Comparison of ENCODE assay signal across 1 cellular context in genomic region chr12:112116232-112117060, GRCh38.
TF ChIP-seq lines count a peak whose summit lies in the region.

No MANE protein-coding gene starts in this region.

TF ChIP-seq in K562, 482 proteins besides CTCF, POLR2A, EP300 and RAD21 (continued from another document and continues in another):
- TF ChIP-seq ZNF609 (CRISPR knock-in tag; IDR thresholded peaks at IDR 0.05; ENCODE audit: borderline replicate concordance) (no peak; the same call in 1 of the 2 replicates), ZZZ3 (IDR thresholded peaks at IDR 0.05) (no peak), ZNF589 (CRISPR knock-in tag; IDR thresholded peaks at IDR 0.05; ENCODE audit: low read depth) (peak; percentile 80; the same call in 1 of the 2 replicates), ZNF175 (CRISPR knock-in tag; IDR thresholded peaks at IDR 0.05; ENCODE audit: low read depth) (no peak), ZNF655 (CRISPR knock-in tag; IDR thresholded peaks at IDR 0.05) (no peak), MCM7 (IDR thresholded peaks at IDR 0.05) (no peak), ZNF24 (IDR thresholded peaks at IDR 0.05) (no peak), THRAP3 (IDR thresholded peaks at IDR 0.05; ENCODE audit: borderline replicate concordance) (0 out of 2 replicates have a peak, but pooled peaks have one; percentile 16), JUN (IDR thresholded peaks at IDR 0.05; ENCODE audit: borderline replicate concordance, low read depth, low read length) (no peak), JUN (CRISPR knock-in tag; IDR thresholded peaks at IDR 0.05; ENCODE audit: borderline replicate concordance) (no peak), NFIX (CRISPR knock-in tag; IDR thresholded peaks at IDR 0.05; ENCODE audit: low read depth) (no peak), GTF2F1 (IDR thresholded peaks at IDR 0.05; ENCODE audit: low read depth, low read length) (0 out of 2 replicates have a peak, but pooled peaks have one; percentile 32), TRIM28 (IDR thresholded peaks at IDR 0.05) (no peak), YY1 (IDR thresholded peaks at IDR 0.05; ENCODE audit: borderline replicate concordance in 1 of 3, control insufficient read depth in 1 of 3, extremely low read depth in 1 of 3, insufficient read depth in 3 of 3, insufficient read length in 1 of 3, insufficient replicate concordance in 2 of 3, low read depth in 1 of 3, low read length in 2 of 3) (no peak), E4F1 (CRISPR knock-in tag; IDR thresholded peaks at IDR 0.05; ENCODE audit: borderline replicate concordance) (no peak), ZNF217 (CRISPR knock-in tag; IDR thresholded peaks at IDR 0.05) (no peak), HOXB6 (CRISPR knock-in tag; IDR thresholded peaks at IDR 0.05; ENCODE audit: borderline replicate concordance) (no peak), SRF (CRISPR knock-in tag; IDR thresholded peaks at IDR 0.05) (peak in 1 of 2 experiments; percentile 75; a peak in 1 of 4 replicates), ZBTB33 (CRISPR knock-in tag; IDR thresholded peaks at IDR 0.05) (no peak), ETS2 (tag; IDR thresholded peaks at IDR 0.05; ENCODE audit: borderline replicate concordance, poor library complexity, severe bottlenecking) (no peak), ETV6 (IDR thresholded peaks at IDR 0.05; ENCODE audit: borderline replicate concordance in 1 of 2, low read depth in 2 of 2, low read length in 1 of 2) (peak in 1 of 2 experiments; percentile 13; a peak in 1 of 4 replicates), ETV6 (CRISPR knock-in tag; IDR thresholded peaks at IDR 0.05; ENCODE audit: borderline replicate concordance) (no peak), ZNF785 (CRISPR knock-in tag; IDR thresholded peaks at IDR 0.05) (no peak), SMAD4 (CRISPR knock-in tag; conservative IDR thresholded peaks at IDR 0.05) (peak; percentile 57), HNRNPH1 (optimal IDR thresholded peaks at IDR 0.05; ENCODE audit: low read depth, low read length) (no peak)
- TF ChIP-seq, protein P1, sequence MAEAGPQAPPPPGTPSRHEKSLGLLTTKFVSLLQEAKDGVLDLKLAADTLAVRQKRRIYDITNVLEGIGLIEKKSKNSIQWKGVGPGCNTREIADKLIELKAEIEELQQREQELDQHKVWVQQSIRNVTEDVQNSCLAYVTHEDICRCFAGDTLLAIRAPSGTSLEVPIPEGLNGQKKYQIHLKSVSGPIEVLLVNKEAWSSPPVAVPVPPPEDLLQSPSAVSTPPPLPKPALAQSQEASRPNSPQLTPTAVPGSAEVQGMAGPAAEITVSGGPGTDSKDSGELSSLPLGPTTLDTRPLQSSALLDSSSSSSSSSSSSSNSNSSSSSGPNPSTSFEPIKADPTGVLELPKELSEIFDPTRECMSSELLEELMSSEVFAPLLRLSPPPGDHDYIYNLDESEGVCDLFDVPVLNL (CRISPR knock-in tag; IDR thresholded peaks at IDR 0.05; ENCODE audit: low read depth), result no peak
- TF ChIP-seq, protein P2, sequence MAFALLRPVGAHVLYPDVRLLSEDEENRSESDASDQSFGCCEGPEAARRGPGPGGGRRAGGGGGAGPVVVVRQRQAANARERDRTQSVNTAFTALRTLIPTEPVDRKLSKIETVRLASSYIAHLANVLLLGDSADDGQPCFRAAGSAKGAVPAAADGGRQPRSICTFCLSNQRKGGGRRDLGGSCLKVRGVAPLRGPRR (CRISPR knock-in tag; IDR thresholded peaks at IDR 0.05), result no peak
- TF ChIP-seq, protein P3, sequence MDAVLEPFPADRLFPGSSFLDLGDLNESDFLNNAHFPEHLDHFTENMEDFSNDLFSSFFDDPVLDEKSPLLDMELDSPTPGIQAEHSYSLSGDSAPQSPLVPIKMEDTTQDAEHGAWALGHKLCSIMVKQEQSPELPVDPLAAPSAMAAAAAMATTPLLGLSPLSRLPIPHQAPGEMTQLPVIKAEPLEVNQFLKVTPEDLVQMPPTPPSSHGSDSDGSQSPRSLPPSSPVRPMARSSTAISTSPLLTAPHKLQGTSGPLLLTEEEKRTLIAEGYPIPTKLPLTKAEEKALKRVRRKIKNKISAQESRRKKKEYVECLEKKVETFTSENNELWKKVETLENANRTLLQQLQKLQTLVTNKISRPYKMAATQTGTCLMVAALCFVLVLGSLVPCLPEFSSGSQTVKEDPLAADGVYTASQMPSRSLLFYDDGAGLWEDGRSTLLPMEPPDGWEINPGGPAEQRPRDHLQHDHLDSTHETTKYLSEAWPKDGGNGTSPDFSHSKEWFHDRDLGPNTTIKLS (IDR thresholded peaks at IDR 0.05; ENCODE audit: borderline replicate concordance, low read depth), result no peak; the same call in 1 of the 2 replicates
- TF ChIP-seq, protein P4, sequence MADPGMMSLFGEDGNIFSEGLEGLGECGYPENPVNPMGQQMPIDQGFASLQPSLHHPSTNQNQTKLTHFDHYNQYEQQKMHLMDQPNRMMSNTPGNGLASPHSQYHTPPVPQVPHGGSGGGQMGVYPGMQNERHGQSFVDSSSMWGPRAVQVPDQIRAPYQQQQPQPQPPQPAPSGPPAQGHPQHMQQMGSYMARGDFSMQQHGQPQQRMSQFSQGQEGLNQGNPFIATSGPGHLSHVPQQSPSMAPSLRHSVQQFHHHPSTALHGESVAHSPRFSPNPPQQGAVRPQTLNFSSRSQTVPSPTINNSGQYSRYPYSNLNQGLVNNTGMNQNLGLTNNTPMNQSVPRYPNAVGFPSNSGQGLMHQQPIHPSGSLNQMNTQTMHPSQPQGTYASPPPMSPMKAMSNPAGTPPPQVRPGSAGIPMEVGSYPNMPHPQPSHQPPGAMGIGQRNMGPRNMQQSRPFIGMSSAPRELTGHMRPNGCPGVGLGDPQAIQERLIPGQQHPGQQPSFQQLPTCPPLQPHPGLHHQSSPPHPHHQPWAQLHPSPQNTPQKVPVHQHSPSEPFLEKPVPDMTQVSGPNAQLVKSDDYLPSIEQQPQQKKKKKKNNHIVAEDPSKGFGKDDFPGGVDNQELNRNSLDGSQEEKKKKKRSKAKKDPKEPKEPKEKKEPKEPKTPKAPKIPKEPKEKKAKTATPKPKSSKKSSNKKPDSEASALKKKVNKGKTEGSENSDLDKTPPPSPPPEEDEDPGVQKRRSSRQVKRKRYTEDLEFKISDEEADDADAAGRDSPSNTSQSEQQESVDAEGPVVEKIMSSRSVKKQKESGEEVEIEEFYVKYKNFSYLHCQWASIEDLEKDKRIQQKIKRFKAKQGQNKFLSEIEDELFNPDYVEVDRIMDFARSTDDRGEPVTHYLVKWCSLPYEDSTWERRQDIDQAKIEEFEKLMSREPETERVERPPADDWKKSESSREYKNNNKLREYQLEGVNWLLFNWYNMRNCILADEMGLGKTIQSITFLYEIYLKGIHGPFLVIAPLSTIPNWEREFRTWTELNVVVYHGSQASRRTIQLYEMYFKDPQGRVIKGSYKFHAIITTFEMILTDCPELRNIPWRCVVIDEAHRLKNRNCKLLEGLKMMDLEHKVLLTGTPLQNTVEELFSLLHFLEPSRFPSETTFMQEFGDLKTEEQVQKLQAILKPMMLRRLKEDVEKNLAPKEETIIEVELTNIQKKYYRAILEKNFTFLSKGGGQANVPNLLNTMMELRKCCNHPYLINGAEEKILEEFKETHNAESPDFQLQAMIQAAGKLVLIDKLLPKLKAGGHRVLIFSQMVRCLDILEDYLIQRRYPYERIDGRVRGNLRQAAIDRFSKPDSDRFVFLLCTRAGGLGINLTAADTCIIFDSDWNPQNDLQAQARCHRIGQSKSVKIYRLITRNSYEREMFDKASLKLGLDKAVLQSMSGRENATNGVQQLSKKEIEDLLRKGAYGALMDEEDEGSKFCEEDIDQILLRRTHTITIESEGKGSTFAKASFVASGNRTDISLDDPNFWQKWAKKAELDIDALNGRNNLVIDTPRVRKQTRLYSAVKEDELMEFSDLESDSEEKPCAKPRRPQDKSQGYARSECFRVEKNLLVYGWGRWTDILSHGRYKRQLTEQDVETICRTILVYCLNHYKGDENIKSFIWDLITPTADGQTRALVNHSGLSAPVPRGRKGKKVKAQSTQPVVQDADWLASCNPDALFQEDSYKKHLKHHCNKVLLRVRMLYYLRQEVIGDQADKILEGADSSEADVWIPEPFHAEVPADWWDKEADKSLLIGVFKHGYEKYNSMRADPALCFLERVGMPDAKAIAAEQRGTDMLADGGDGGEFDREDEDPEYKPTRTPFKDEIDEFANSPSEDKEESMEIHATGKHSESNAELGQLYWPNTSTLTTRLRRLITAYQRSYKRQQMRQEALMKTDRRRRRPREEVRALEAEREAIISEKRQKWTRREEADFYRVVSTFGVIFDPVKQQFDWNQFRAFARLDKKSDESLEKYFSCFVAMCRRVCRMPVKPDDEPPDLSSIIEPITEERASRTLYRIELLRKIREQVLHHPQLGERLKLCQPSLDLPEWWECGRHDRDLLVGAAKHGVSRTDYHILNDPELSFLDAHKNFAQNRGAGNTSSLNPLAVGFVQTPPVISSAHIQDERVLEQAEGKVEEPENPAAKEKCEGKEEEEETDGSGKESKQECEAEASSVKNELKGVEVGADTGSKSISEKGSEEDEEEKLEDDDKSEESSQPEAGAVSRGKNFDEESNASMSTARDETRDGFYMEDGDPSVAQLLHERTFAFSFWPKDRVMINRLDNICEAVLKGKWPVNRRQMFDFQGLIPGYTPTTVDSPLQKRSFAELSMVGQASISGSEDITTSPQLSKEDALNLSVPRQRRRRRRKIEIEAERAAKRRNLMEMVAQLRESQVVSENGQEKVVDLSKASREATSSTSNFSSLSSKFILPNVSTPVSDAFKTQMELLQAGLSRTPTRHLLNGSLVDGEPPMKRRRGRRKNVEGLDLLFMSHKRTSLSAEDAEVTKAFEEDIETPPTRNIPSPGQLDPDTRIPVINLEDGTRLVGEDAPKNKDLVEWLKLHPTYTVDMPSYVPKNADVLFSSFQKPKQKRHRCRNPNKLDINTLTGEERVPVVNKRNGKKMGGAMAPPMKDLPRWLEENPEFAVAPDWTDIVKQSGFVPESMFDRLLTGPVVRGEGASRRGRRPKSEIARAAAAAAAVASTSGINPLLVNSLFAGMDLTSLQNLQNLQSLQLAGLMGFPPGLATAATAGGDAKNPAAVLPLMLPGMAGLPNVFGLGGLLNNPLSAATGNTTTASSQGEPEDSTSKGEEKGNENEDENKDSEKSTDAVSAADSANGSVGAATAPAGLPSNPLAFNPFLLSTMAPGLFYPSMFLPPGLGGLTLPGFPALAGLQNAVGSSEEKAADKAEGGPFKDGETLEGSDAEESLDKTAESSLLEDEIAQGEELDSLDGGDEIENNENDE (IDR thresholded peaks at IDR 0.05; ENCODE audit: low read depth, low read length), result no peak
